In genomic region chr14:31716208-31716607, GRCh38 we compare ENCODE assay signal across 16 cellular contexts.
DNase-seq lines count a peak whose midpoint lies in the region; ATAC-seq and TF ChIP-seq lines count a peak whose summit lies in the region.
"Had no signal": no experiment of that assay in that cellular context is flagged by ENCODE, and none has a peak within 500 bp of the region (broad histone marks: within the 10 kb centered on the region; RNA-seq: fewer than 3 reads in every experiment).

No MANE protein-coding gene starts in this region.

- H3K27ac Mint-ChIP-seq in HFFc6, result no peak overlapping the region
- no peak overlapping the region for H3K27ac Mint-ChIP-seq in glutamatergic neuron (ENCODE audit: unreplicated experiment)
- H3K27ac Mint-ChIP-seq: CD14-positive monocyte; CD8-positive, alpha-beta T cell had no signal

- no peak overlapping the region for H3K4me3 ChIP-seq in epithelial cell of esophagus (ENCODE audit: low read length)
- H3K4me3 ChIP-seq: HAP-1 had no signal

- peak; percentile 30 to 55 for ATAC-seq in activated CD4-positive, CD25-positive, alpha-beta regulatory T cell treated with anti-CD3 and anti-CD28 coated beads, Interleukin-2, amount 50 U/mL, for 24 hours
- ATAC-seq in left colon (peak; percentile 55), HG03175 (IDR thresholded peaks at IDR 0.05; ENCODE audit: unreplicated experiment) (no peak)
- ATAC-seq: CD8-positive, alpha-beta T cell had no signal

- H3K4me3 Mint-ChIP-seq in HFFc6, result no peak overlapping the region
- H3K4me3 Mint-ChIP-seq in glutamatergic neuron (ENCODE audit: unreplicated experiment), result no peak overlapping the region
- H3K4me3 Mint-ChIP-seq: CD14-positive monocyte; CD8-positive, alpha-beta T cell had no signal

- DNase-seq in activated CD4-positive, CD25-positive, alpha-beta regulatory T cell (lab: John Stamatoyannopoulos, UW), result no peak
- DNase-seq in HFFc6, result peak; percentile 3
- peak; percentile 1 for DNase-seq in epithelial cell of esophagus (ENCODE audit: low read depth)
- no peak for DNase-seq in left colon
- DNase-seq in glutamatergic neuron, result no peak
- no peak for DNase-seq in SIG-M5 treated with dmso at 0.1 percent for 504 hours (lab: John Stamatoyannopoulos, UW; ENCODE audit: unreplicated experiment)
- DNase-seq: CD8-positive, alpha-beta T cell; COR-L47; DMS153; DMS79 treated with DMSO at 0.1 percent for 48 hours; EL; GDM1 had no signal

- intact Hi-C loops in left colon (cut with DNase I, micrococcal nuclease), result no loop called here

- H3K4me1 Mint-ChIP-seq in HFFc6 (ENCODE audit: low read depth) (no peaks in the 10 kb centered on the region), glutamatergic neuron (ENCODE audit: low read depth, unreplicated experiment) (no peaks in the 10 kb centered on the region)
- H3K4me1 Mint-ChIP-seq: CD14-positive monocyte had no signal

- H3K36me3 Mint-ChIP-seq in HFFc6 (ENCODE audit: low read depth) (peaks cover 13% of the 10 kb centered on the region), glutamatergic neuron (ENCODE audit: unreplicated experiment) (peaks cover 5% of the 10 kb centered on the region)

- H3K9me3 Mint-ChIP-seq in HFFc6 (peaks cover 7% of the 10 kb centered on the region), glutamatergic neuron (ENCODE audit: unreplicated experiment) (no peaks in the 10 kb centered on the region)
- H3K9me3 Mint-ChIP-seq: CD8-positive, alpha-beta T cell had no signal

- no peak for TF ChIP-seq CTCF in HFFc6 (IDR thresholded peaks at IDR 0.05)
- TF ChIP-seq CTCF in epithelial cell of esophagus (IDR thresholded peaks at IDR 0.05; ENCODE audit: insufficient read depth, low read depth, low read length, missing control alignments), result no peak
- TF ChIP-seq CTCF in glutamatergic neuron (IDR thresholded peaks at IDR 0.05; ENCODE audit: partially characterized antibody, unreplicated experiment), result no peak

- no peaks in the 10 kb centered on the region for H3K27me3 Mint-ChIP-seq in HFFc6 (ENCODE audit: insufficient read depth)
- peaks cover 3% of the 10 kb centered on the region for H3K27me3 Mint-ChIP-seq in glutamatergic neuron (ENCODE audit: unreplicated experiment)

Comparison
In these comparisons a context has a peak if more than half of its experiments do, and no peak if none do; other contexts are left out.
1. DNase-seq: peak in HFFc6 (single experiment) and epithelial cell of esophagus (single experiment); none in activated CD4-positive, CD25-positive, alpha-beta regulatory T cell (0 of 4), left colon (0 of 2), glutamatergic neuron (single experiment) and SIG-M5 treated with dmso at 0.1 percent for 504 hours (single experiment).